In genomic region chr17:50188521-50189395, GRCh38 we compare ENCODE assay signal across 1 cellular context.
TF ChIP-seq lines count a peak whose summit lies in the region.

No MANE protein-coding gene starts in this region.

TF ChIP-seq in IMR-90, 13 proteins besides CTCF, POLR2A, EP300 and RAD21:
- TF ChIP-seq NFE2L2 (IDR thresholded peaks at IDR 0.05; ENCODE audit: low read depth, low read length), result no peak
- TF ChIP-seq MAZ (IDR thresholded peaks at IDR 0.05; ENCODE audit: borderline replicate concordance, low read depth, low read length), result 0 out of 2 replicates have a peak, but pooled peaks have one; percentile 1
